Comparison of ENCODE assay signal across 1 cellular context in the genomic region with DNA sequence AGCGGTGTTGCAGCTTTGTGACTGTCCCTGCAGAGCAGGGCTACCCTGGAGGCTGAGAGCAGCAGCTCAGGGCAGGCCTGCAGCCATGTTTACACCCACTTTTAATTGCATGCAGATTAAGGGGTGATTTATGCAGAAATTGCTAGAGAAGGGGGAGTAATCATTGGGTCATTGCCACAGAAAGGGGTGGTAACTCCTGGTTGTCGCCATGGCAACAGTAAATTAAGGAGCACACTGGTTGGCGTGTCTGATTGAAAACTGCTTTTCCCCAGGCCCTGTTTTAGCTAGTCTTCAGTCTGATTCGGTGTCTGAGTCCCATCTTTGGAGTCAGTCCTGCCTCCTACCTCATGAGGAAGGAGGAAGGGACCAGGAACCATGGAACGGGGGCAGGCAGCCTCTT.
TF ChIP-seq lines count a peak whose summit lies in the region.

No MANE protein-coding gene starts in this region.

TF ChIP-seq in K562, 482 proteins besides CTCF, POLR2A, EP300 and RAD21:
- TF ChIP-seq RFX1 (IDR thresholded peaks at IDR 0.05) (peak; percentile 73), FOXK2 (conservative IDR thresholded peaks at IDR 0.05 in 1 of 2, IDR thresholded peaks at IDR 0.05 in 1 of 2; ENCODE audit: low read depth in 2 of 2) (no peak)
